Comparison of ENCODE assay signal across 14 cellular contexts in the genomic region with DNA sequence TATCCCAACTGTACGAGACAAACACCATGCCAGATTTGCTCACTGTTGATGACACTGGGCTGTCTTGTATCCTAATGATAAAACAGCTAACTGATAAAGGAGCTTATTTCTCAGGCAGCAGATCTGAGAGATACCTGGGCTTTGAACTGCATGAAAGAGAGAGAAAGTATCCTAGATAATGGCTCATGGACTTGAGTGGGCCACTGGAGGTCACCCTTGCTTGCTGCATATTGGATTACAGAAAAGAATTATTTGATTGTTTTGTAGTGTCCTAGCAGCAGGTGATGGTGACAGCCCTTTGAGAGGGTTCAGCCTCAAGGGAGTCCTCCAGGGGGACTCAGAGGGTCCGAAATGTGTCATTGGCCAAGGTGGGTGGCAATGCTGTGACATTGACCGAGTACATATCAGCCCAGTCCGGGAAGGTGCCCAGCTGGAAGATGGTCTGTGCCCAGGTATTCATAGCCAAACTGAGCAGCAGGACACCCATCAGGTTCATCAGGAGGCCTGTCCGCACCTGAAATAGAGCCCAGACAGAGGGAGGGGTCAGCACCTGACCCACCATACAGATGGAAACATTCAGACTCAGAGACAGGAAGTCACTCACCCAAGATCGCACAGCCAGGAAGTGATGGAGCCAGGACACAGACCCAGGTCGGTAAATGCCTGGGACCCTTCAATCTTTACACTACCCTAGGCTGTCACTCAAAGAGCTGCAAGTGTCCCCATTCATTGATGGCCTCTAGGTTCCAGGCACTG. TPM values are rescaled to one million over a fixed set of nuclear protein-coding genes. Genes with fewer than 3 reads are reported as not detected.
A peak's percentile ranks its signal among the peaks of the same experiment; 100 is the strongest.
DNase-seq lines count a peak whose midpoint lies in the region; FAIRE-seq and TF ChIP-seq lines count a peak whose summit lies in the region.
"Had no signal": no experiment of that assay in that cellular context is flagged by ENCODE, and none has a peak within 500 bp of the region (broad histone marks: within the 10 kb centered on the region; RNA-seq: fewer than 3 reads in every experiment).

No MANE protein-coding gene starts in this region.

- H3K27me3 ChIP-seq in sigmoid colon = no peaks in the 10 kb centered on the region
- H3K27me3 ChIP-seq: tibial nerve had no signal

- H3K9me3 ChIP-seq in sigmoid colon = no peaks in the 10 kb centered on the region
- H3K9me3 ChIP-seq: esophagus squamous epithelium, tibial nerve had no signal

- no peak overlapping the region for H3K27ac ChIP-seq in sigmoid colon
- H3K27ac ChIP-seq: esophagus squamous epithelium had no signal

- no peak for TF ChIP-seq POLR2A in sigmoid colon (IDR thresholded peaks at IDR 0.05)
- TF ChIP-seq POLR2A in GM12891 (IDR thresholded peaks at IDR 0.05; ENCODE audit: low read depth, low read length) = no peak

- DNase-seq in NCI-H1092 treated with DMSO at 0.1 percent for 48 hours (lab: John Stamatoyannopoulos, UW) (peak; percentile 59), NCI-H1092 (lab: John Stamatoyannopoulos, UW) (no peak), NCI-H1105 treated with DMSO at 0.1 percent for 48 hours (lab: John Stamatoyannopoulos, UW) (peak; percentile 10), cerebellar cortex (ENCODE audit: low spot score) (peak; percentile 51), pons (ENCODE audit: low spot score) (peak; percentile 84), mucosa of gallbladder (ENCODE audit: low spot score) (no peak), sigmoid colon (no peak), GM12891 (ENCODE audit: insufficient read length, low spot score) (no peak)
- DNase-seq: esophagus squamous epithelium, NCI-H510A treated with DMSO at 0.1 percent for 48 hours, SIG-M5 had no signal

- FAIRE-seq in GM12891 (lab: Jason Lieb, UNC) = no peak

- WGBS in sigmoid colon, 2 donors = 86 to 88% methylated on average over 7 of the region's 7 CpGs

- intact Hi-C loops in sigmoid colon (cut with DNase I) = loop anchor here (5.0 kb wide), 1 partner anchor 122 kb away; no protein-coding TSS in a partner anchor

- H3K36me3 ChIP-seq in sigmoid colon = no peaks in the 10 kb centered on the region
- H3K36me3 ChIP-seq: esophagus squamous epithelium, tibial nerve had no signal

- no peak overlapping the region for H3K4me3 ChIP-seq in sigmoid colon
- H3K4me3 ChIP-seq: esophagus squamous epithelium, tibial nerve had no signal

- TF ChIP-seq EP300 in sigmoid colon (IDR thresholded peaks at IDR 0.05) = no peak

- no peak for TF ChIP-seq CTCF in sigmoid colon (IDR thresholded peaks at IDR 0.05)

- peaks cover 0 to 12% (median 8%) of the 10 kb centered on the region in 4 donors for H3K4me1 ChIP-seq in sigmoid colon

TF ChIP-seq in GM12891, 5 proteins besides CTCF, POLR2A, EP300 and RAD21:
- TF ChIP-seq SPI1 (IDR thresholded peaks at IDR 0.05; ENCODE audit: low read depth, low read length) (no peak), PAX5 (IDR thresholded peaks at IDR 0.05; ENCODE audit: insufficient read depth, low read length, severe bottlenecking) (no peak), POLR2AphosphoS5 (IDR thresholded peaks at IDR 0.05; ENCODE audit: low read depth, low read length) (no peak), TAF1 (IDR thresholded peaks at IDR 0.05; ENCODE audit: low read depth, low read length) (no peak), POU2F2 (IDR thresholded peaks at IDR 0.05; ENCODE audit: low read depth, low read length) (no peak)

RNA-seq across cellular contexts. Expression of a gene that starts 9.4 kb away (rescaled TPM):
- total RNA-seq in mucosa of gallbladder (not detected), sigmoid colon (not detected)
- not detected for polyA plus RNA-seq in sigmoid colon
- polyA plus RNA-seq in GM12891 (2012; ENCODE audit: low read depth, missing spikeins) = 0.17 TPM
- total RNA-seq: Daoy, esophagus squamous epithelium, sciatic nerve, tibial nerve had no signal

RNA-seq across cellular contexts. Expression of a gene that starts 46.5 kb away (rescaled TPM):
- 7.7 TPM for total RNA-seq in mucosa of gallbladder
- total RNA-seq in sigmoid colon = 1 to 10 TPM; 2.6 to 6.6 (median 4.4) TPM
- 1 to 10 TPM in 1 of 3 donors, under 1 TPM in 2; 0.46 to 2.4 (median 0.60) TPM for polyA plus RNA-seq in sigmoid colon
- 3.3 TPM for polyA plus RNA-seq in GM12891 (2012; ENCODE audit: low read depth, missing spikeins)

Comparison
In these comparisons a context has a peak if more than half of its experiments do, and no peak if none do; other contexts are left out.
1. DNase-seq: peak in NCI-H1092 treated with DMSO at 0.1 percent for 48 hours (single experiment), NCI-H1105 treated with DMSO at 0.1 percent for 48 hours (single experiment), cerebellar cortex (single experiment) and pons (single experiment); none in NCI-H1092 (single experiment), mucosa of gallbladder (single experiment), sigmoid colon (single experiment) and GM12891 (single experiment).